Comparison of ENCODE assay signal across 9 cellular contexts in genomic region chr1:111275079-111275478, GRCh38. TPM values are rescaled to one million over a fixed set of nuclear protein-coding genes. Genes with fewer than 3 reads are reported as not detected.
A peak's percentile ranks its signal among the peaks of the same experiment; 100 is the strongest.
DNase-seq lines count a peak whose midpoint lies in the region; ATAC-seq, FAIRE-seq and TF ChIP-seq lines count a peak whose summit lies in the region.
"Had no signal": no experiment of that assay in that cellular context is flagged by ENCODE, and none has a peak within 500 bp of the region (broad histone marks: within the 10 kb centered on the region; RNA-seq: fewer than 3 reads in every experiment).

No MANE protein-coding gene starts in this region.

- no peak overlapping the region for H2BK20ac ChIP-seq in H9 (ENCODE audit: low read depth, low read length, poor library complexity, severe bottlenecking)

- H4K91ac ChIP-seq in H9 (ENCODE audit: insufficient read length, low read depth, low read length): no peak overlapping the region

- 69% methylated on average over 1 of the region's 1 CpG for WGBS in A549 (ENCODE audit: missing lambda C conversion rate)
- 58 to 67% methylated on average over 1 of the region's 1 CpG for WGBS in testis, 2 donors
- no CpG with 5 or more reads among the region's 1 CpG for WGBS in H9 (ENCODE audit: extremely low coverage, insufficient read length, low lambda C conversion rate)

- TF ChIP-seq EP300 in A549 (IDR thresholded peaks at IDR 0.05): no peak

- POLR2A ChIA-PET in A549 (lab: Yijun Ruan, JAX): no interaction called here

- no peak overlapping the region for H2BK5ac ChIP-seq in H9 (ENCODE audit: insufficient read length, low read length)

- DNase-seq in A549 (ENCODE audit: low read depth in 1 of 2, low spot score in 1 of 2) (peak in 1 of 2 experiments; percentile 10), HFFc6 (peak; percentile 89), hippocampal formation (lab: John Stamatoyannopoulos, UW) (peak; percentile 13 to 18), testis (no peak), H7 (no peak), H9 (no peak), cerebellar nuclear complex (lab: John Stamatoyannopoulos, UW) (no peak)
- DNase-seq in activated T-cell treated with anti-CD3 and anti-CD28 coated beads, Interleukin-2, amount 50 U/mL, for 72 hours: peak; percentile 51 to 54

- H3K4me1 Mint-ChIP-seq in HFFc6 (ENCODE audit: low read depth) (peaks cover 17% of the 10 kb centered on the region), H9 (peaks cover 25 to 28% of the 10 kb centered on the region in 2 experiments)
- peaks cover 56% of the 10 kb centered on the region for H3K4me1 Mint-ChIP-seq in activated T-cell treated with anti-CD3 and anti-CD28 coated beads, Interleukin-2, amount 50 U/mL, for 72 hours (ENCODE audit: low read depth)

- H3K4ac ChIP-seq in H9 (ENCODE audit: low read depth, low read length): no peak overlapping the region

- no peaks in the 10 kb centered on the region for H4K20me1 ChIP-seq in H9 (ENCODE audit: control insufficient read depth, insufficient read depth, insufficient read length)

- no peaks in the 10 kb centered on the region for H3K79me1 ChIP-seq in H9 (ENCODE audit: insufficient read depth, low read depth, low read length, poor library complexity, severe bottlenecking)

- no peaks in the 10 kb centered on the region for H3K9me3 Mint-ChIP-seq in HFFc6
- H3K9me3 Mint-ChIP-seq in activated T-cell treated with anti-CD3 and anti-CD28 coated beads, Interleukin-2, amount 50 U/mL, for 72 hours: peaks cover 4% of the 10 kb centered on the region in 2 donors
- H3K9me3 Mint-ChIP-seq in H9: peaks cover 7 to 9% of the 10 kb centered on the region in 2 experiments; a peak in 3 of 5 replicates

- H3K36me3 ChIP-seq in testis (ENCODE audit: low read depth, missing control alignments) (no peaks in the 10 kb centered on the region), H7 (replicated peaks; ENCODE audit: control insufficient read depth, insufficient read depth, low read length) (no peaks in the 10 kb centered on the region)

- H2AFZ ChIP-seq in H9 (ENCODE audit: low read length): no peak overlapping the region

- H3K79me2 ChIP-seq in H9 (ENCODE audit: insufficient read depth, low read length): no peaks in the 10 kb centered on the region

- no peak overlapping the region for H3K23ac ChIP-seq in H9 (ENCODE audit: insufficient read length, low read depth, low read length)

- intact Hi-C loops in testis (cut with DNase I; ENCODE audit: low total_unique reads): no loop called here

- H3K27me3 Mint-ChIP-seq in HFFc6 (ENCODE audit: insufficient read depth) (peaks cover 33% of the 10 kb centered on the region), H9 (ENCODE audit: low read depth) (peaks cover 4% of the 10 kb centered on the region)
- peaks cover 25% of the 10 kb centered on the region for H3K27me3 Mint-ChIP-seq in activated T-cell treated with anti-CD3 and anti-CD28 coated beads, Interleukin-2, amount 50 U/mL, for 72 hours (ENCODE audit: low read depth)

- H3K23me2 ChIP-seq in H9 (ENCODE audit: insufficient read length, low read depth, low read length, poor library complexity, severe bottlenecking): no peaks in the 10 kb centered on the region

- no peak overlapping the region for H3T11ph ChIP-seq in H9 (ENCODE audit: low read length)

- TF ChIP-seq POLR2A in A549 (IDR thresholded peaks at IDR 0.05; ENCODE audit: low read length) (no peak), testis (IDR thresholded peaks at IDR 0.05) (no peak)

- H3K27me3 ChIP-seq in testis: no peaks in the 10 kb centered on the region
- peaks cover 6% of the 10 kb centered on the region for H3K27me3 ChIP-seq in H7 (ENCODE audit: control insufficient read depth, insufficient read depth, low read length)
- no peaks in the 10 kb centered on the region for H3K27me3 ChIP-seq in H9 (ENCODE audit: insufficient read depth, low read length)

- H2BK15ac ChIP-seq in H9 (ENCODE audit: low read depth, low read length): no peak overlapping the region

- no peak for TF ChIP-seq CTCF in A549 (IDR thresholded peaks at IDR 0.05)
- TF ChIP-seq CTCF in HFFc6 (IDR thresholded peaks at IDR 0.05): no peak
- no peak for TF ChIP-seq CTCF in testis (IDR thresholded peaks at IDR 0.05)
- TF ChIP-seq CTCF in H9 (conservative IDR thresholded peaks at IDR 0.05): no peak

- H3K27ac ChIP-seq in A549 (no peak overlapping the region), testis (no peak overlapping the region), H9 (ENCODE audit: insufficient read length, low read depth, low read length) (no peak overlapping the region)

- H2AK5ac ChIP-seq in H9 (ENCODE audit: insufficient read length, low read length): no peak overlapping the region

- H3K9ac ChIP-seq in H9 (ENCODE audit: extremely low read depth, insufficient read length, low read length): no peak overlapping the region

- TF ChIP-seq RAD21 in A549 (conservative IDR thresholded peaks at IDR 0.05 in 1 of 2, IDR thresholded peaks at IDR 0.05 in 1 of 2): no peak

- H3K27ac Mint-ChIP-seq in HFFc6: no peak overlapping the region
- H3K27ac Mint-ChIP-seq in activated T-cell treated with anti-CD3 and anti-CD28 coated beads, Interleukin-2, amount 50 U/mL, for 72 hours: peak overlapping the region; percentile 21
- no peak overlapping the region for H3K27ac Mint-ChIP-seq in H9

- H3K4me2 ChIP-seq in A549 (no peak overlapping the region), H9 (ENCODE audit: insufficient read depth, insufficient read length, low read length) (no peak overlapping the region)

- H3K56ac ChIP-seq in H9 (ENCODE audit: insufficient read length, low read depth, low read length): no peak overlapping the region

- no peak overlapping the region for H3K18ac ChIP-seq in H9 (ENCODE audit: insufficient read length, low read depth, low read length)

- H3K14ac ChIP-seq in H9 (ENCODE audit: insufficient read depth, low read length): no peak overlapping the region

- H2BK12ac ChIP-seq in H9 (ENCODE audit: insufficient read length, low read depth, low read length): no peak overlapping the region

- no peaks in the 10 kb centered on the region for H3K36me3 Mint-ChIP-seq in HFFc6 (ENCODE audit: low read depth)
- H3K36me3 Mint-ChIP-seq in activated T-cell treated with anti-CD3 and anti-CD28 coated beads, Interleukin-2, amount 50 U/mL, for 72 hours (ENCODE audit: insufficient read depth in 2 of 2): peaks cover 0 to 9% of the 10 kb centered on the region in 2 donors
- H3K36me3 Mint-ChIP-seq in H9 (ENCODE audit: insufficient read depth in 1 of 3, low read depth in 3 of 3): peaks cover 0 to 10% (median 0%) of the 10 kb centered on the region in 3 experiments; a peak in 3 of 7 replicates

- H2BK120ac ChIP-seq in H9 (ENCODE audit: low read depth, low read length, poor library complexity, severe bottlenecking): no peak overlapping the region

- H4K5ac ChIP-seq in H9 (ENCODE audit: insufficient read length, low read depth, low read length): no peak overlapping the region

- H3K4me3 ChIP-seq in A549 (no peak overlapping the region), testis (no peak overlapping the region), H7 (ENCODE audit: insufficient read depth, low read depth, low read length) (no peak overlapping the region)
- H3K4me3 ChIP-seq: dorsolateral prefrontal cortex had no signal

- H3K9me3 ChIP-seq in A549 (no peaks in the 10 kb centered on the region), testis (no peaks in the 10 kb centered on the region), H9 (ENCODE audit: control insufficient read depth, low read depth, low read length) (no peaks in the 10 kb centered on the region)

- no peak overlapping the region for H4K8ac ChIP-seq in H9 (replicated peaks; ENCODE audit: insufficient read length, low read depth, low read length)

- H3K4me1 ChIP-seq in A549 (0 out of 3 replicates have a peak, but pooled peaks cover 3% of the 10 kb centered on the region), testis (peaks cover 6% of the 10 kb centered on the region), H9 (ENCODE audit: insufficient read depth, low read length) (no peaks in the 10 kb centered on the region; the same call in 1 of the 2 replicates)

- H3K4me3 Mint-ChIP-seq in HFFc6 (peak overlapping the region; percentile 68; the same call in 1 of the 2 replicates), H9 (no peak overlapping the region)
- peak overlapping the region; percentile 39 to 66 for H3K4me3 Mint-ChIP-seq in activated T-cell treated with anti-CD3 and anti-CD28 coated beads, Interleukin-2, amount 50 U/mL, for 72 hours

- ATAC-seq in A549: peak in 1 of 2 experiments; percentile 30; a peak in 2 of 6 replicates
- peak; percentile 83 to 87 for ATAC-seq in activated T-cell treated with anti-CD3 and anti-CD28 coated beads, Interleukin-2, amount 50 U/mL, for 72 hours (replicated peaks in 1 of 2)

- CTCF ChIA-PET in A549 (lab: Yijun Ruan, JAX): no interaction called here

- no peak for FAIRE-seq in A549 (lab: Jason Lieb, UNC)

RNA-seq across cellular contexts. Expression of gene CHIA, which starts 15.6 kb away (rescaled TPM):
- polyA plus RNA-seq in A549 (2011; rRNA removed): not detected in 2 replicates
- polyA plus RNA-seq in A549 (2012; cell fraction: cytosol; rRNA removed): not detected in 2 replicates
- not detected in 2 replicates for polyA plus RNA-seq in A549 (2012; cell fraction: nucleus; rRNA removed)
- not detected in 3 replicates for polyA plus RNA-seq in A549 (2017; fragmentation: RNase III; extraction: RNeasy Plus Mini Kit Qiagen cat#74134 plus additional on column Dnase treatment)
- polyA minus RNA-seq in A549 (2011; rRNA and poly(A)+ RNA removed): not detected in 2 replicates
- not detected for total RNA-seq in HFFc6 (2021; fragmentation: NEBNext Ultra II Directional; extraction: Animal tissue kit (Norgen Biotek cat#: 25700))
- not detected for total RNA-seq in activated T-cell treated with anti-CD3 and anti-CD28 coated beads, Interleukin-2, amount 50 U/mL, for 72 hours
- total RNA-seq in testis: under 1 TPM in 1 of 2 donors, not detected in 1; 0.31 TPM
- polyA plus RNA-seq in testis (ENCODE audit: insufficient read depth, low read depth, low replicate concordance): 0.70 TPM
- not detected in 2 replicates for total RNA-seq in H7 (2014; rRNA removed; shearing (Covaris generic))
- not detected in 2 replicates for total RNA-seq in H9 (2021)
- total RNA-seq: dorsolateral prefrontal cortex had no signal

RNA-seq across cellular contexts. Expression of gene CHI3L2, which starts 47.6 kb away (rescaled TPM):
- 0.23 and 0.28 TPM in 2 replicates for polyA plus RNA-seq in A549 (2011; rRNA removed)
- 0.04 and 0.09 TPM in 2 replicates for polyA plus RNA-seq in A549 (2012; cell fraction: cytosol; rRNA removed)
- not detected in 2 replicates for polyA plus RNA-seq in A549 (2012; cell fraction: nucleus; rRNA removed)
- 0.22 to 0.43 TPM (median 0.42 TPM) in 3 replicates for polyA plus RNA-seq in A549 (2017; fragmentation: RNase III; extraction: RNeasy Plus Mini Kit Qiagen cat#74134 plus additional on column Dnase treatment)
- polyA minus RNA-seq in A549 (2011; rRNA and poly(A)+ RNA removed): 0.08 TPM in 1 of 2 replicates, not detected in the other
- total RNA-seq in HFFc6 (2021; fragmentation: NEBNext Ultra II Directional; extraction: Animal tissue kit (Norgen Biotek cat#: 25700)): under 1 TPM in 3 of 6 experiments, not detected in 3; 0.35 to 0.64 (median 0.57) TPM
- total RNA-seq in activated T-cell treated with anti-CD3 and anti-CD28 coated beads, Interleukin-2, amount 50 U/mL, for 72 hours: 10 to 100 TPM in 1 of 2 donors, 1 to 10 TPM in 1; 9.0 to 10.6 TPM
- total RNA-seq in testis: 1 to 10 TPM in 1 of 2 donors, under 1 TPM in 1; 0.55 to 5.0 TPM
- polyA plus RNA-seq in testis (ENCODE audit: insufficient read depth, low read depth, low replicate concordance): 4.3 TPM
- total RNA-seq in H7 (2014; rRNA removed; shearing (Covaris generic)): not detected in 2 replicates
- total RNA-seq in H9 (2021): not detected in 2 replicates

Comparison
In these comparisons a context has a peak if more than half of its experiments do, and no peak if none do; other contexts are left out.
1. DNase-seq: peak in HFFc6 (single experiment), activated T-cell treated with anti-CD3 and anti-CD28 coated beads, Interleukin-2, amount 50 U/mL, for 72 hours (2 of 2) and hippocampal formation (2 of 2); none in testis (single experiment), H7 (single experiment), H9 (single experiment) and cerebellar nuclear complex (0 of 2).
2. H3K4me3 Mint-ChIP-seq: peak in HFFc6 (single experiment) and activated T-cell treated with anti-CD3 and anti-CD28 coated beads, Interleukin-2, amount 50 U/mL, for 72 hours (2 of 2); none in H9 (0 of 2).